Comparison of ENCODE assay signal across 13 cellular contexts in genomic region chr6:32181890-32182529, GRCh38. TPM values are rescaled to one million over a fixed set of nuclear protein-coding genes. Genes with fewer than 3 reads are reported as not detected.
DNase-seq lines count a peak whose midpoint lies in the region; ATAC-seq, FAIRE-seq and TF ChIP-seq lines count a peak whose summit lies in the region.
"Had no signal": no experiment of that assay in that cellular context is flagged by ENCODE, and none has a peak within 500 bp of the region (broad histone marks: within the 10 kb centered on the region; RNA-seq: fewer than 3 reads in every experiment).

No MANE protein-coding gene starts in this region.

- H3K4me1 ChIP-seq in HepG2 (ENCODE audit: insufficient read depth, low read length), result peaks cover 20% of the 10 kb centered on the region
- H3K4me1 ChIP-seq in right lobe of liver, result peaks cover 0 to 13% (median under 1%) of the 10 kb centered on the region in 4 donors
- H3K4me1 ChIP-seq in kidney (ENCODE audit: control insufficient read depth in 1 of 2, insufficient read depth in 1 of 2, low read depth in 1 of 2, low read length in 2 of 2), result peaks cover 17 to 21% of the 10 kb centered on the region in 2 donors
- peaks cover 9 to 14% of the 10 kb centered on the region in 2 donors for H3K4me1 ChIP-seq in uterus
- H3K4me1 ChIP-seq in SJCRH30, result no peaks in the 10 kb centered on the region
- H3K4me1 ChIP-seq: BE2C had no signal

- H3K27me3 ChIP-seq in HepG2 (ENCODE audit: control insufficient read depth in 1 of 2, insufficient read depth in 2 of 2, low read length in 2 of 2) (no peaks in the 10 kb centered on the region), right lobe of liver (no peaks in the 10 kb centered on the region), uterus (no peaks in the 10 kb centered on the region), SJCRH30 (no peaks in the 10 kb centered on the region)
- H3K27me3 ChIP-seq: BE2C had no signal

- intact Hi-C loops in HepG2 (cut with micrococcal nuclease; ENCODE audit: unreplicated experiment), result no loop called here
- intact Hi-C loops in right lobe of liver (cut with DNase I), result no loop called here
- intact Hi-C loops in kidney (cut with DNase I), result no loop called here
- intact Hi-C loops in uterus (cut with DNase I; ENCODE audit: low total_unique reads), result no loop called here

- POLR2A ChIA-PET in HepG2 (lab: Yijun Ruan, JAX), result interaction anchor here (0.8 to 2.4 kb wide), 5 partner anchors 9 to 64 kb away, joined by 4 to 18 read pairs (median 4); partner anchors contain the start of genes ATF6B, GPSM3 and PBX2

- H2AFZ ChIP-seq in HepG2 (ENCODE audit: low read length), result no peak overlapping the region

- DNase-seq in HepG2 (ENCODE audit: low spot score) (no peak), right lobe of liver (no peak), kidney (peak; percentile 50), uterus (no peak), SJCRH30 (no peak)
- DNase-seq: activated T-cell treated with anti-CD3 and anti-CD28 coated beads, Interleukin-2, amount 50 U/mL, for 4 hours; BE2C; NCI-H1694; NCI-H526 treated with DMSO at 0.1 percent for 48 hours had no signal

- H3K79me2 ChIP-seq in HepG2 (ENCODE audit: insufficient read depth, low read length), result peaks cover 20% of the 10 kb centered on the region

- H3K9me3 ChIP-seq in HepG2 (ENCODE audit: low read length), result no peaks in the 10 kb centered on the region
- no peaks in the 10 kb centered on the region for H3K9me3 ChIP-seq in right lobe of liver
- H3K9me3 ChIP-seq in kidney (ENCODE audit: control insufficient read depth in 1 of 2, low read length in 2 of 2), result no peaks in the 10 kb centered on the region
- no peaks in the 10 kb centered on the region for H3K9me3 ChIP-seq in uterus
- H3K9me3 ChIP-seq in SJCRH30 (replicated peaks), result no peaks in the 10 kb centered on the region
- H3K9me3 ChIP-seq: BE2C had no signal

- TF ChIP-seq EP300 in HepG2 (IDR thresholded peaks at IDR 0.05; ENCODE audit: low read depth in 2 of 2, low read length in 2 of 2), result no peak
- TF ChIP-seq EP300 in HepG2 (CRISPR knock-in tag; IDR thresholded peaks at IDR 0.05; ENCODE audit: borderline replicate concordance), result no peak

- H3K27ac ChIP-seq in HepG2 (ENCODE audit: extremely low read length, insufficient read depth, low read length) (no peak overlapping the region), right lobe of liver (no peak overlapping the region), kidney (ENCODE audit: low read depth in 2 of 2, low read length in 2 of 2) (no peak overlapping the region), uterus (peak overlapping the region; percentile 3 to 100), SJCRH30 (no peak overlapping the region)
- H3K27ac ChIP-seq: VCaP had no signal

- TF ChIP-seq POLR2A in HepG2 (IDR thresholded peaks at IDR 0.05; ENCODE audit: insufficient read depth in 1 of 2, low read depth in 2 of 2, low read length in 2 of 2), result peak in 1 of 2 experiments; percentile 36; a peak in 2 of 4 replicates
- TF ChIP-seq POLR2A in right lobe of liver (IDR thresholded peaks at IDR 0.05), result no peak
- no peak for TF ChIP-seq POLR2A in uterus (IDR thresholded peaks at IDR 0.05)

- no TSS peak for BruUV-seq in HepG2 (replicated peaks; lab: Mats Ljungman, UMichigan)

- no peak overlapping the region for H3K4me2 ChIP-seq in HepG2 (ENCODE audit: low read depth, low read length)

- CTCF ChIA-PET in HepG2 (lab: Yijun Ruan, JAX; ENCODE audit: low intra/inter-chr PET ratio, low total read pairs), result no interaction called here

- no peak overlapping the region for H3K9ac ChIP-seq in HepG2 (ENCODE audit: insufficient read depth, low read depth, low read length)
- no peak overlapping the region for H3K9ac ChIP-seq in kidney (ENCODE audit: low read length in 2 of 2)

- TF ChIP-seq RAD21 in HepG2 (CRISPR knock-in tag; IDR thresholded peaks at IDR 0.05), result no peak

- in situ Hi-C loops in HepG2 (cut with HindIII; ENCODE audit: extremely low pct_ligation_motif_present, low pct_unique_long_range_greater_than_20kb), result no loop called here

- FAIRE-seq in HepG2 (lab: Jason Lieb, UNC) (no peak), kidney (lab: Jason Lieb, UNC) (no peak)
- FAIRE-seq: bronchial epithelial cell, GM18507 had no signal

- TF ChIP-seq CTCF in HepG2 (CRISPR knock-in tag; IDR thresholded peaks at IDR 0.05) (no peak), right lobe of liver (IDR thresholded peaks at IDR 0.05) (no peak), kidney (IDR thresholded peaks at IDR 0.05; ENCODE audit: borderline replicate concordance, extremely low read depth, insufficient read depth) (no peak), uterus (IDR thresholded peaks at IDR 0.05) (no peak)

- H4K20me1 ChIP-seq in HepG2 (ENCODE audit: insufficient read depth, low read length), result no peaks in the 10 kb centered on the region

- no peak overlapping the region for H3K4me3 ChIP-seq in HepG2 (replicated peaks in 1 of 3; ENCODE audit: insufficient read depth in 1 of 3, low read depth in 2 of 3, low read length in 3 of 3)
- H3K4me3 ChIP-seq in right lobe of liver, result no peak overlapping the region
- no peak overlapping the region for H3K4me3 ChIP-seq in kidney (ENCODE audit: low read length in 2 of 2)
- no peak overlapping the region for H3K4me3 ChIP-seq in uterus
- no peak overlapping the region for H3K4me3 ChIP-seq in SJCRH30

- H3K36me3 ChIP-seq in HepG2 (replicated peaks in 1 of 2; ENCODE audit: control insufficient read depth in 1 of 2, insufficient read depth in 2 of 2, low read length in 2 of 2), result peaks cover 22 to 41% of the 10 kb centered on the region in 2 experiments
- H3K36me3 ChIP-seq in right lobe of liver, result peaks cover 0 to 5% (median 0%) of the 10 kb centered on the region in 4 donors
- peaks cover 2 to 18% of the 10 kb centered on the region in 2 donors for H3K36me3 ChIP-seq in kidney (ENCODE audit: control insufficient read depth in 1 of 2, insufficient read depth in 2 of 2, low read length in 2 of 2)
- H3K36me3 ChIP-seq in uterus, result no peaks in the 10 kb centered on the region
- H3K36me3 ChIP-seq in SJCRH30, result peaks cover 4% of the 10 kb centered on the region; the same call in 1 of the 2 replicates

- ATAC-seq in HepG2 (no peak), right lobe of liver (no peak), GM19452 (IDR thresholded peaks at IDR 0.05; ENCODE audit: unreplicated experiment) (no peak)
- ATAC-seq: activated T-cell treated with anti-CD3 and anti-CD28 coated beads, Interleukin-2, amount 50 U/mL, for 4 hours had no signal

- 98% methylated on average over 10 of the region's 10 CpGs for WGBS in HepG2 (ENCODE audit: low lambda C conversion rate)
- 81% methylated on average over 6 of the region's 10 CpGs for WGBS in right lobe of liver (ENCODE audit: insufficient coverage, low coverage, low lambda C conversion rate, missing lambda C conversion rate)

RNA-seq across cellular contexts. Expression of gene AGER, which starts 2.0 kb away (rescaled TPM):
- 0.41 and 1.9 TPM in 2 replicates for total RNA-seq in HepG2 (2016; rRNA removed; fragmentation: Illumina TruSeq; extraction: Trizol)
- 2.6 and 2.7 TPM in 2 replicates for total RNA-seq in HepG2 (2016; cell fraction: cytosol; rRNA removed; fragmentation: Illumina TruSeq; extraction: Trizol; ENCODE audit: low read depth)
- 0.62 and 1.6 TPM in 2 replicates for total RNA-seq in HepG2 (2016; cell fraction: insoluble cytoplasmic fraction; rRNA removed; fragmentation: Illumina TruSeq; extraction: Trizol)
- total RNA-seq in HepG2 (2016; cell fraction: membrane; rRNA removed; fragmentation: Illumina TruSeq; extraction: Trizol), result 1.0 and 1.2 TPM in 2 replicates
- total RNA-seq in HepG2 (2016; cell fraction: nucleus; rRNA removed; fragmentation: Illumina TruSeq; extraction: Trizol), result 2.8 and 4.0 TPM in 2 replicates
- polyA plus RNA-seq in HepG2 (2011; rRNA removed), result 5.1 and 5.7 TPM in 2 replicates
- 0.83 and 1.4 TPM in 2 replicates for polyA plus RNA-seq in HepG2 (2011; cell fraction: cytosol; rRNA removed)
- polyA plus RNA-seq in HepG2 (2011; cell fraction: nucleus; rRNA removed), result 50.1 and 67.3 TPM in 2 replicates
- polyA plus RNA-seq in HepG2 (2012), result 8.4 and 12.5 TPM in 2 replicates
- polyA plus RNA-seq in HepG2 (2016; cell fraction: cytosol; fragmentation: Illumina TruSeq; extraction: Trizol; ENCODE audit: low read depth), result 1.2 and 1.8 TPM in 2 replicates
- polyA plus RNA-seq in HepG2 (2016; cell fraction: insoluble cytoplasmic fraction; fragmentation: Illumina TruSeq; extraction: Trizol; ENCODE audit: low read depth), result 0.76 and 1.1 TPM in 2 replicates
- polyA plus RNA-seq in HepG2 (2016; cell fraction: membrane; fragmentation: Illumina TruSeq; extraction: Trizol; ENCODE audit: low read depth), result 1.5 and 1.9 TPM in 2 replicates
- polyA plus RNA-seq in HepG2 (2016; cell fraction: nucleus; fragmentation: Illumina TruSeq; extraction: Trizol; ENCODE audit: insufficient read depth, low read depth), result 22.5 and 29.9 TPM in 2 replicates
- 1.0 and 1.1 TPM in 2 replicates for polyA minus RNA-seq in HepG2 (2011; rRNA and poly(A)+ RNA removed; ENCODE audit: low replicate concordance)
- polyA minus RNA-seq in HepG2 (2011; cell fraction: cytosol; rRNA and poly(A)+ RNA removed), result not detected in 2 replicates
- 5.3 and 9.2 TPM in 2 replicates for polyA minus RNA-seq in HepG2 (2011; cell fraction: nucleus; rRNA and poly(A)+ RNA removed)
- 1 to 10 TPM in 4 of 6 experiments, under 1 TPM in 2; 0.81 to 3.4 (median 1.8) TPM for total RNA-seq in right lobe of liver
- total RNA-seq in kidney, result 13.0 TPM
- 7.1 TPM for polyA plus RNA-seq in kidney (ENCODE audit: insufficient read depth, low read depth, low replicate concordance)
- total RNA-seq in uterus, result 10 to 100 TPM in 1 of 4 donors, 1 to 10 TPM in 1, under 1 TPM in 1, not detected in 1; 0.59 to 12.4 (median 2.5) TPM
- 0.71 and 1.4 TPM in 2 replicates for total RNA-seq in SJCRH30 (2014; rRNA removed; shearing (Covaris generic))

RNA-seq across cellular contexts. Expression of gene RNF5, which starts 3.8 kb away (rescaled TPM):
- 98.0 and 107 TPM in 2 replicates for total RNA-seq in HepG2 (2016; rRNA removed; fragmentation: Illumina TruSeq; extraction: Trizol)
- total RNA-seq in HepG2 (2016; cell fraction: cytosol; rRNA removed; fragmentation: Illumina TruSeq; extraction: Trizol; ENCODE audit: low read depth), result 51.1 and 51.5 TPM in 2 replicates
- 100 and 113 TPM in 2 replicates for total RNA-seq in HepG2 (2016; cell fraction: insoluble cytoplasmic fraction; rRNA removed; fragmentation: Illumina TruSeq; extraction: Trizol)
- 81.3 and 84.1 TPM in 2 replicates for total RNA-seq in HepG2 (2016; cell fraction: membrane; rRNA removed; fragmentation: Illumina TruSeq; extraction: Trizol)
- 38.9 and 40.1 TPM in 2 replicates for total RNA-seq in HepG2 (2016; cell fraction: nucleus; rRNA removed; fragmentation: Illumina TruSeq; extraction: Trizol)
- polyA plus RNA-seq in HepG2 (2011; rRNA removed), result 117 and 131 TPM in 2 replicates
- 180 and 181 TPM in 2 replicates for polyA plus RNA-seq in HepG2 (2011; cell fraction: cytosol; rRNA removed)
- polyA plus RNA-seq in HepG2 (2011; cell fraction: nucleus; rRNA removed), result 49.7 and 51.1 TPM in 2 replicates
- 124 and 133 TPM in 2 replicates for polyA plus RNA-seq in HepG2 (2012)
- polyA plus RNA-seq in HepG2 (2016; cell fraction: cytosol; fragmentation: Illumina TruSeq; extraction: Trizol; ENCODE audit: low read depth), result 72.5 TPM in 2 replicates
- polyA plus RNA-seq in HepG2 (2016; cell fraction: insoluble cytoplasmic fraction; fragmentation: Illumina TruSeq; extraction: Trizol; ENCODE audit: low read depth), result 150 and 151 TPM in 2 replicates
- 109 and 112 TPM in 2 replicates for polyA plus RNA-seq in HepG2 (2016; cell fraction: membrane; fragmentation: Illumina TruSeq; extraction: Trizol; ENCODE audit: low read depth)
- 75.3 and 76.6 TPM in 2 replicates for polyA plus RNA-seq in HepG2 (2016; cell fraction: nucleus; fragmentation: Illumina TruSeq; extraction: Trizol; ENCODE audit: insufficient read depth, low read depth)
- 64.0 and 99.2 TPM in 2 replicates for polyA minus RNA-seq in HepG2 (2011; rRNA and poly(A)+ RNA removed; ENCODE audit: low replicate concordance)
- polyA minus RNA-seq in HepG2 (2011; cell fraction: cytosol; rRNA and poly(A)+ RNA removed), result 36.3 and 44.2 TPM in 2 replicates
- 16.9 and 18.9 TPM in 2 replicates for polyA minus RNA-seq in HepG2 (2011; cell fraction: nucleus; rRNA and poly(A)+ RNA removed)
- 10 to 100 TPM; 50.5 to 90.4 (median 60.9) TPM for total RNA-seq in right lobe of liver
- total RNA-seq in kidney, result 74.1 TPM
- polyA plus RNA-seq in kidney (ENCODE audit: insufficient read depth, low read depth, low replicate concordance), result 208 TPM
- total RNA-seq in uterus, result 10 to 100 TPM; 45.6 to 84.7 (median 56.3) TPM
- total RNA-seq in SJCRH30 (2014; rRNA removed; shearing (Covaris generic)), result 60.0 and 63.7 TPM in 2 replicates

RNA-seq across cellular contexts. Expression of gene AGPAT1, which starts 6.1 kb away (rescaled TPM):
- 40.4 and 51.3 TPM in 2 replicates for total RNA-seq in HepG2 (2016; rRNA removed; fragmentation: Illumina TruSeq; extraction: Trizol)
- total RNA-seq in HepG2 (2016; cell fraction: cytosol; rRNA removed; fragmentation: Illumina TruSeq; extraction: Trizol; ENCODE audit: low read depth), result 81.2 and 93.6 TPM in 2 replicates
- total RNA-seq in HepG2 (2016; cell fraction: insoluble cytoplasmic fraction; rRNA removed; fragmentation: Illumina TruSeq; extraction: Trizol), result 33.4 and 51.4 TPM in 2 replicates
- total RNA-seq in HepG2 (2016; cell fraction: membrane; rRNA removed; fragmentation: Illumina TruSeq; extraction: Trizol), result 155 and 171 TPM in 2 replicates
- 32.0 and 35.9 TPM in 2 replicates for total RNA-seq in HepG2 (2016; cell fraction: nucleus; rRNA removed; fragmentation: Illumina TruSeq; extraction: Trizol)
- polyA plus RNA-seq in HepG2 (2011; rRNA removed), result 139 and 164 TPM in 2 replicates
- polyA plus RNA-seq in HepG2 (2011; cell fraction: cytosol; rRNA removed), result 172 and 177 TPM in 2 replicates
- polyA plus RNA-seq in HepG2 (2011; cell fraction: nucleus; rRNA removed), result 110 and 131 TPM in 2 replicates
- polyA plus RNA-seq in HepG2 (2012), result 90.8 and 93.8 TPM in 2 replicates
- 243 and 265 TPM in 2 replicates for polyA plus RNA-seq in HepG2 (2016; cell fraction: cytosol; fragmentation: Illumina TruSeq; extraction: Trizol; ENCODE audit: low read depth)
- 72.4 and 91.5 TPM in 2 replicates for polyA plus RNA-seq in HepG2 (2016; cell fraction: insoluble cytoplasmic fraction; fragmentation: Illumina TruSeq; extraction: Trizol; ENCODE audit: low read depth)
- polyA plus RNA-seq in HepG2 (2016; cell fraction: membrane; fragmentation: Illumina TruSeq; extraction: Trizol; ENCODE audit: low read depth), result 343 and 366 TPM in 2 replicates
- 92.4 and 99.1 TPM in 2 replicates for polyA plus RNA-seq in HepG2 (2016; cell fraction: nucleus; fragmentation: Illumina TruSeq; extraction: Trizol; ENCODE audit: insufficient read depth, low read depth)
- 171 and 334 TPM in 2 replicates for polyA minus RNA-seq in HepG2 (2011; rRNA and poly(A)+ RNA removed; ENCODE audit: low replicate concordance)
- polyA minus RNA-seq in HepG2 (2011; cell fraction: cytosol; rRNA and poly(A)+ RNA removed), result 80.3 and 91.5 TPM in 2 replicates
- polyA minus RNA-seq in HepG2 (2011; cell fraction: nucleus; rRNA and poly(A)+ RNA removed), result 25.5 and 38.5 TPM in 2 replicates
- 10 to 100 TPM; 23.5 to 36.9 (median 31.6) TPM for total RNA-seq in right lobe of liver
- 58.9 TPM for total RNA-seq in kidney
- 87.1 TPM for polyA plus RNA-seq in kidney (ENCODE audit: insufficient read depth, low read depth, low replicate concordance)
- 10 to 100 TPM; 14.2 to 71.2 (median 37.7) TPM for total RNA-seq in uterus
- 66.1 and 70.3 TPM in 2 replicates for total RNA-seq in SJCRH30 (2014; rRNA removed; shearing (Covaris generic))

RNA-seq across cellular contexts. Expression of gene PBX2, which starts 8.0 kb away (rescaled TPM):
- 42.3 and 45.2 TPM in 2 replicates for total RNA-seq in HepG2 (2016; rRNA removed; fragmentation: Illumina TruSeq; extraction: Trizol)
- total RNA-seq in HepG2 (2016; cell fraction: cytosol; rRNA removed; fragmentation: Illumina TruSeq; extraction: Trizol; ENCODE audit: low read depth), result 12.1 and 13.1 TPM in 2 replicates
- total RNA-seq in HepG2 (2016; cell fraction: insoluble cytoplasmic fraction; rRNA removed; fragmentation: Illumina TruSeq; extraction: Trizol), result 42.9 and 44.9 TPM in 2 replicates
- 41.6 and 42.9 TPM in 2 replicates for total RNA-seq in HepG2 (2016; cell fraction: membrane; rRNA removed; fragmentation: Illumina TruSeq; extraction: Trizol)
- 25.7 and 31.6 TPM in 2 replicates for total RNA-seq in HepG2 (2016; cell fraction: nucleus; rRNA removed; fragmentation: Illumina TruSeq; extraction: Trizol)
- 77.8 and 102 TPM in 2 replicates for polyA plus RNA-seq in HepG2 (2011; rRNA removed)
- 64.6 and 73.5 TPM in 2 replicates for polyA plus RNA-seq in HepG2 (2011; cell fraction: cytosol; rRNA removed)
- 182 TPM in 2 replicates for polyA plus RNA-seq in HepG2 (2011; cell fraction: nucleus; rRNA removed)
- polyA plus RNA-seq in HepG2 (2012), result 59.3 and 64.5 TPM in 2 replicates
- 13.4 and 14.0 TPM in 2 replicates for polyA plus RNA-seq in HepG2 (2016; cell fraction: cytosol; fragmentation: Illumina TruSeq; extraction: Trizol; ENCODE audit: low read depth)
- 65.7 and 70.8 TPM in 2 replicates for polyA plus RNA-seq in HepG2 (2016; cell fraction: insoluble cytoplasmic fraction; fragmentation: Illumina TruSeq; extraction: Trizol; ENCODE audit: low read depth)
- 43.5 and 44.8 TPM in 2 replicates for polyA plus RNA-seq in HepG2 (2016; cell fraction: membrane; fragmentation: Illumina TruSeq; extraction: Trizol; ENCODE audit: low read depth)
- polyA plus RNA-seq in HepG2 (2016; cell fraction: nucleus; fragmentation: Illumina TruSeq; extraction: Trizol; ENCODE audit: insufficient read depth, low read depth), result 91.8 and 101 TPM in 2 replicates
- 42.4 and 74.2 TPM in 2 replicates for polyA minus RNA-seq in HepG2 (2011; rRNA and poly(A)+ RNA removed; ENCODE audit: low replicate concordance)
- 34.8 and 36.8 TPM in 2 replicates for polyA minus RNA-seq in HepG2 (2011; cell fraction: cytosol; rRNA and poly(A)+ RNA removed)
- 46.7 and 47.1 TPM in 2 replicates for polyA minus RNA-seq in HepG2 (2011; cell fraction: nucleus; rRNA and poly(A)+ RNA removed)
- total RNA-seq in right lobe of liver, result 10 to 100 TPM; 15.5 to 29.5 (median 24.3) TPM
- 87.3 TPM for total RNA-seq in kidney
- 34.6 TPM for polyA plus RNA-seq in kidney (ENCODE audit: insufficient read depth, low read depth, low replicate concordance)
- total RNA-seq in uterus, result 100 to 1,000 TPM in 1 of 4 donors, 10 to 100 TPM in 3; 35.1 to 150 (median 57.7) TPM
- 39.4 and 41.7 TPM in 2 replicates for total RNA-seq in SJCRH30 (2014; rRNA removed; shearing (Covaris generic))

RNA-seq across cellular contexts. Expression of gene GPSM3, which starts 10.4 kb away (rescaled TPM):
- total RNA-seq in HepG2 (2016; rRNA removed; fragmentation: Illumina TruSeq; extraction: Trizol), result 0.18 and 0.27 TPM in 2 replicates
- 0.44 and 0.81 TPM in 2 replicates for total RNA-seq in HepG2 (2016; cell fraction: cytosol; rRNA removed; fragmentation: Illumina TruSeq; extraction: Trizol; ENCODE audit: low read depth)
- total RNA-seq in HepG2 (2016; cell fraction: insoluble cytoplasmic fraction; rRNA removed; fragmentation: Illumina TruSeq; extraction: Trizol), result 0.22 and 0.37 TPM in 2 replicates
- 0.56 and 0.86 TPM in 2 replicates for total RNA-seq in HepG2 (2016; cell fraction: membrane; rRNA removed; fragmentation: Illumina TruSeq; extraction: Trizol)
- total RNA-seq in HepG2 (2016; cell fraction: nucleus; rRNA removed; fragmentation: Illumina TruSeq; extraction: Trizol), result 0.37 TPM in 1 of 2 replicates, not detected in the other
- 6.2 and 7.5 TPM in 2 replicates for polyA plus RNA-seq in HepG2 (2011; rRNA removed)
- polyA plus RNA-seq in HepG2 (2011; cell fraction: cytosol; rRNA removed), result 4.7 and 5.8 TPM in 2 replicates
- 5.9 and 6.0 TPM in 2 replicates for polyA plus RNA-seq in HepG2 (2011; cell fraction: nucleus; rRNA removed)
- polyA plus RNA-seq in HepG2 (2012), result 3.3 and 4.1 TPM in 2 replicates
- 0.46 and 0.87 TPM in 2 replicates for polyA plus RNA-seq in HepG2 (2016; cell fraction: cytosol; fragmentation: Illumina TruSeq; extraction: Trizol; ENCODE audit: low read depth)
- polyA plus RNA-seq in HepG2 (2016; cell fraction: insoluble cytoplasmic fraction; fragmentation: Illumina TruSeq; extraction: Trizol; ENCODE audit: low read depth), result 0.22 and 0.38 TPM in 2 replicates
- 0.89 and 1.0 TPM in 2 replicates for polyA plus RNA-seq in HepG2 (2016; cell fraction: membrane; fragmentation: Illumina TruSeq; extraction: Trizol; ENCODE audit: low read depth)
- 0.45 and 0.55 TPM in 2 replicates for polyA plus RNA-seq in HepG2 (2016; cell fraction: nucleus; fragmentation: Illumina TruSeq; extraction: Trizol; ENCODE audit: insufficient read depth, low read depth)
- 0.42 and 2.7 TPM in 2 replicates for polyA minus RNA-seq in HepG2 (2011; rRNA and poly(A)+ RNA removed; ENCODE audit: low replicate concordance)
- 1.2 and 1.7 TPM in 2 replicates for polyA minus RNA-seq in HepG2 (2011; cell fraction: cytosol; rRNA and poly(A)+ RNA removed)
- polyA minus RNA-seq in HepG2 (2011; cell fraction: nucleus; rRNA and poly(A)+ RNA removed), result 1.3 and 1.9 TPM in 2 replicates
- total RNA-seq in right lobe of liver, result 1 to 10 TPM; 3.7 to 9.2 (median 5.7) TPM
- 28.1 TPM for total RNA-seq in kidney
- polyA plus RNA-seq in kidney (ENCODE audit: insufficient read depth, low read depth, low replicate concordance), result 6.2 TPM
- 1 to 10 TPM in 3 of 4 donors, not detected in 1; 2.3 to 9.7 (median 3.5) TPM for total RNA-seq in uterus
- 2.8 and 3.6 TPM in 2 replicates for total RNA-seq in SJCRH30 (2014; rRNA removed; shearing (Covaris generic))

Comparison
In these comparisons a context has a peak if more than half of its experiments do, and no peak if none do; other contexts are left out.
1. H3K27ac ChIP-seq: peak in uterus (2 of 2); none in HepG2 (single experiment), right lobe of liver (0 of 3), kidney (0 of 2) and SJCRH30 (single experiment).